Comparison of ENCODE assay signal across 1 cellular context in the genomic region with DNA sequence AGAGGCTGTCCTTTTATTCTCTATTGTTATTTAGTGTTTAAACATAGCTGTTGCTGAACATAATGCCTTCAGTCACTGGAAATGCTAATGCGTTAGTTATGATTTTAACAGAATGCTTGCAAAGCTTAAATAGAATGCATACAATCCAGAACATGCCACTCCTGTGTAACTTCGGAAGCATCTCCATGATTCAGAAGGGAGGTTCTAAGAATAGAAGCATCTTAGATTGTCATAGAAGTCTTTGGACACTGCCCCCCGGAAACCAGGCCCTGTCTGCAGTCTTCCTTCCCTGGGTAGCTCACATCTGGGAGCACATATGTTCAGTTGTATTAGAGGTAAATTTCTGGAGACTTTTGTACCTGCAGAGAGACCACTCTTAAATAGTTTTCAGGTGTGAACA.
TF ChIP-seq lines count a peak whose summit lies in the region.

No MANE protein-coding gene starts in this region.

TF ChIP-seq in endothelial cell of umbilical vein, 7 proteins besides CTCF, POLR2A, EP300 and RAD21:
- TF ChIP-seq, protein P1, sequence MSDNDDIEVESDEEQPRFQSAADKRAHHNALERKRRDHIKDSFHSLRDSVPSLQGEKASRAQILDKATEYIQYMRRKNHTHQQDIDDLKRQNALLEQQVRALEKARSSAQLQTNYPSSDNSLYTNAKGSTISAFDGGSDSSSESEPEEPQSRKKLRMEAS (IDR thresholded peaks at IDR 0.05; ENCODE audit: insufficient read depth, insufficient read length), result no peak
- TF ChIP-seq GATA2 (IDR thresholded peaks at IDR 0.05; ENCODE audit: insufficient read depth, insufficient read length, low read depth, low read length) (no peak), FOS (IDR thresholded peaks at IDR 0.05; ENCODE audit: borderline replicate concordance, insufficient read depth, low read length) (no peak)
